24 cellular contexts compared by ENCODE assay signal in genomic region chr11:68189082-68189481, GRCh38.
"Had no signal": no experiment of that assay in that cellular context is flagged by ENCODE, and none has a peak within 500 bp of the region (broad histone marks: within the 10 kb centered on the region; RNA-seq: fewer than 3 reads in every experiment).

No MANE protein-coding gene starts in this region.

- H3K4me3 ChIP-seq: coronary artery, esophagus muscularis mucosa, heart right ventricle, left lung, right lobe of liver, suprapubic skin, transverse colon, upper lobe of right lung, uterus had no signal

- H3K9ac ChIP-seq: parathyroid adenoma had no signal

- H3K4me1 ChIP-seq: parathyroid adenoma, uterus had no signal

- FAIRE-seq: endothelial cell of umbilical vein, islet of Langerhans, small intestine had no signal

- H3K36me3 ChIP-seq: uterus had no signal

- H3K27ac ChIP-seq: coronary artery, esophagus muscularis mucosa, foreskin keratinocyte, heart right ventricle, left lung, parathyroid adenoma, right lobe of liver, suprapubic skin, transverse colon, upper lobe of right lung, uterus had no signal

- DNase-seq: dermis blood vessel endothelial cell; effector memory CD4-positive, alpha-beta T cell; foreskin keratinocyte; glutamatergic neuron; heart right ventricle; hippocampal formation; left cardiac atrium; left lung; right lobe of liver; small intestine; stimulated activated CD4-positive, alpha-beta T cell treated with anti-CD3 and anti-CD28 coated beads, Interleukin-15, amount 100 ng/mL, for 24 hours; stimulated activated CD4-positive, alpha-beta T cell treated with anti-CD3 and anti-CD28 coated beads, Interleukin-2, amount 100 ng/mL, for 48 hours; stimulated activated naive CD4-positive, alpha-beta T cell; stimulated activated naive CD8-positive, alpha-beta T cell treated with anti-CD3 and anti-CD28 coated beads, Interleukin-15, amount 100 ng/mL, for 72 hours; transverse colon; upper lobe of right lung; uterus had no signal

- H2AFZ ChIP-seq: parathyroid adenoma had no signal

- ATAC-seq: foreskin keratinocyte; heart right ventricle; left cardiac atrium; left lung; natural killer cell treated with Interleukin-12 subunit alpha and Interleukin-12 subunit beta and Interleukin-15 and Interleukin-18, amount 100 ng/mL, for 72 hours; right lobe of liver; stimulated activated naive CD8-positive, alpha-beta T cell treated with anti-CD3 and anti-CD28 coated beads, Interleukin-15, amount 100 ng/mL, for 72 hours; upper lobe of right lung had no signal

- H3K9me3 ChIP-seq: esophagus muscularis mucosa, heart right ventricle, left lung, right lobe of liver, suprapubic skin, transverse colon, upper lobe of right lung, uterus had no signal

- H3K27me3 ChIP-seq: esophagus muscularis mucosa, foreskin keratinocyte, heart right ventricle, left lung, right lobe of liver, suprapubic skin, transverse colon, upper lobe of right lung, uterus had no signal
